Comparison of ENCODE assay signal across 12 cellular contexts in the genomic region with DNA sequence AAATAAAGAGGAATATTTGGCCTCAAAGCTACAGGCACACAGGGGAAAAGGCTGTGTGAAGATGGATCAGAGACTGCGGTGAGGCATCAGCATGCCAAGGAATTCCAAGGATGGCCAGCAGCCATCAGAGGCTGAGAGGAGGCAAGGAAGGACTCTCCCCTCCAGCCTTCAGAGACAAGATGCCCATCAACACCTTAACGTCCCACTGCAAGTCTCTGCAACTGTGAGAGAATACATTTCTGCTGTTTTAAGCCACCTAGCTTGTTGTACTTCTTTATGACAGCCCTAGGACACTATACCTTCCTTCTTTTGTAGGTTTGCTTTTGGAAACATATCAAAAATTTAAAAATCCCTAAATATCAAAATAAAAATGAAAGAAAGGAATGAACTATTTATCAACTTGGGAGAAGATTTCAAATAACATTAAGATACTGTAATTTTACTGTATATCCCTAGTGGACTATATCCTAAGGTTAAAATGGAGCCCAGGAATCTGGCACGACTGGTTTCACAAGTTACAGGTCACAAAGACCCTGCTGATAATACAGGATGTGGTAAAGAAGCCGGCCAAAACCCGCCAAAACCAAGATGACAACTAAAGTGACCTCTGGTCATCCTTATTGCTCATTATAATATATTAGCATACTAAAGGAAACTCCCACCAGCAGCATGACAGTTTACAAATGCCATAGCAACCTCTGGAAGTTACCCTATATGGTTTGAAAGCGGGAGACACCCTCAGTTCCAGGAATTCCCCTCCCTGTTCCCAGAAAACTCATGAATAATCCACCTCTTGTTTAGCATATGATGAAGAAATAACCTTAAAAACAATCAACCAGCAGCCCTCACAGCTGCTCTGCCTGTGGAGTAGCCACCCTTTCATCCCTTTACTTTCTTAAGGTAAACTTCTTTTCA.
DNase-seq lines count a peak whose midpoint lies in the region; ATAC-seq, FAIRE-seq and TF ChIP-seq lines count a peak whose summit lies in the region.
"Had no signal": no experiment of that assay in that cellular context is flagged by ENCODE, and none has a peak within 500 bp of the region (broad histone marks: within the 10 kb centered on the region; RNA-seq: fewer than 3 reads in every experiment).

No MANE protein-coding gene starts in this region.

- no peak for FAIRE-seq in bronchial epithelial cell (lab: Jason Lieb, UNC)

- no peak for TF ChIP-seq CTCF in bronchial epithelial cell (IDR thresholded peaks at IDR 0.05; ENCODE audit: insufficient read depth, low read length, severe bottlenecking)

- H3K27me3 ChIP-seq in bronchial epithelial cell (ENCODE audit: control insufficient read depth, insufficient read depth, low read length): no peaks in the 10 kb centered on the region

- no peak overlapping the region for H3K4me3 ChIP-seq in bronchial epithelial cell (ENCODE audit: low read depth, low read length)

- ATAC-seq in GM19023 (IDR thresholded peaks at IDR 0.05; ENCODE audit: unreplicated experiment): no peak

- H3K36me3 ChIP-seq in bronchial epithelial cell (ENCODE audit: control insufficient read depth, insufficient read depth, low read length): no peaks in the 10 kb centered on the region

- peak; percentile 93 for DNase-seq in DMS53 (lab: John Stamatoyannopoulos, UW)
- DNase-seq in M059J (ENCODE audit: low read depth): peak; percentile 92
- DNase-seq in bronchial epithelial cell (ENCODE audit: low read depth): peak; percentile 89
- DNase-seq in left kidney (ENCODE audit: low read depth, low spot score): peak; percentile 48
- DNase-seq in effector CD4-positive, alpha-beta T cell: no peak
- DNase-seq in T-helper 9 cell: no peak
- DNase-seq in GDM1 (lab: John Stamatoyannopoulos, UW): no peak
- DNase-seq: activated CD4-positive, alpha-beta T cell treated with anti-CD3 and anti-CD28 coated beads for 48 hours; immature natural killer cell; NCI-H2171; SHP77 had no signal

Comparison
In these comparisons a context has a peak if more than half of its experiments do, and no peak if none do; other contexts are left out.
1. DNase-seq: peak in DMS53 (single experiment), M059J (single experiment), bronchial epithelial cell (single experiment) and left kidney (single experiment); none in effector CD4-positive, alpha-beta T cell (single experiment), T-helper 9 cell (single experiment) and GDM1 (single experiment).